1 cellular context compared by ENCODE assay signal in the genomic region with DNA sequence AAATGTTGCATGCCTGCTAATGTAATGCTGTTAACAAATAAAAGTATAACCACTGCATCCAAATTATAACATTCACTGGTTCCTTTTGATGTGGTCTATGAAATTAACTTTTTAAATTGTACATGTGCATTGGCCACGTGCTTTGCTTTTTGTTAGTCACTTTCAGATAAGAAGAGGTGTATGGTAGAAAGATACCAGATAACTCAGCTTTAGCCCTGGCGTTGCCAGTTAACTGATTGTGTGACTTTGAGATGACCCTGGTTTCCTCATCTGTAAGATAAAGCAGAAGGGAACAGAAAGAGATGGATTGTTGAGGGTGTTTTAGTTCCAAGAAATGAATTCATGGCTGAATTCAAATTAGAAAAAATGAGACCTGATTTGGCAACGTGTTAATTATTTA.
TF ChIP-seq lines count a peak whose summit lies in the region.

No MANE protein-coding gene starts in this region.

TF ChIP-seq in K562, 482 proteins besides CTCF, POLR2A, EP300 and RAD21 (continued from another document and continues in another):
- TF ChIP-seq, protein P1, sequence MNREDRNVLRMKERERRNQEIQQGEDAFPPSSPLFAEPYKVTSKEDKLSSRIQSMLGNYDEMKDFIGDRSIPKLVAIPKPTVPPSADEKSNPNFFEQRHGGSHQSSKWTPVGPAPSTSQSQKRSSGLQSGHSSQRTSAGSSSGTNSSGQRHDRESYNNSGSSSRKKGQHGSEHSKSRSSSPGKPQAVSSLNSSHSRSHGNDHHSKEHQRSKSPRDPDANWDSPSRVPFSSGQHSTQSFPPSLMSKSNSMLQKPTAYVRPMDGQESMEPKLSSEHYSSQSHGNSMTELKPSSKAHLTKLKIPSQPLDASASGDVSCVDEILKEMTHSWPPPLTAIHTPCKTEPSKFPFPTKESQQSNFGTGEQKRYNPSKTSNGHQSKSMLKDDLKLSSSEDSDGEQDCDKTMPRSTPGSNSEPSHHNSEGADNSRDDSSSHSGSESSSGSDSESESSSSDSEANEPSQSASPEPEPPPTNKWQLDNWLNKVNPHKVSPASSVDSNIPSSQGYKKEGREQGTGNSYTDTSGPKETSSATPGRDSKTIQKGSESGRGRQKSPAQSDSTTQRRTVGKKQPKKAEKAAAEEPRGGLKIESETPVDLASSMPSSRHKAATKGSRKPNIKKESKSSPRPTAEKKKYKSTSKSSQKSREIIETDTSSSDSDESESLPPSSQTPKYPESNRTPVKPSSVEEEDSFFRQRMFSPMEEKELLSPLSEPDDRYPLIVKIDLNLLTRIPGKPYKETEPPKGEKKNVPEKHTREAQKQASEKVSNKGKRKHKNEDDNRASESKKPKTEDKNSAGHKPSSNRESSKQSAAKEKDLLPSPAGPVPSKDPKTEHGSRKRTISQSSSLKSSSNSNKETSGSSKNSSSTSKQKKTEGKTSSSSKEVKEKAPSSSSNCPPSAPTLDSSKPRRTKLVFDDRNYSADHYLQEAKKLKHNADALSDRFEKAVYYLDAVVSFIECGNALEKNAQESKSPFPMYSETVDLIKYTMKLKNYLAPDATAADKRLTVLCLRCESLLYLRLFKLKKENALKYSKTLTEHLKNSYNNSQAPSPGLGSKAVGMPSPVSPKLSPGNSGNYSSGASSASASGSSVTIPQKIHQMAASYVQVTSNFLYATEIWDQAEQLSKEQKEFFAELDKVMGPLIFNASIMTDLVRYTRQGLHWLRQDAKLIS (CRISPR knock-in tag; IDR thresholded peaks at IDR 0.05) = no peak
- TF ChIP-seq NCOA4 (IDR thresholded peaks at IDR 0.05; ENCODE audit: partially characterized antibody) (no peak), RBM14 (IDR thresholded peaks at IDR 0.05; ENCODE audit: borderline replicate concordance, insufficient read depth, low read depth, low read length) (no peak), ZNF24 (IDR thresholded peaks at IDR 0.05) (no peak), ZNF165 (CRISPR knock-in tag; IDR thresholded peaks at IDR 0.05; ENCODE audit: borderline replicate concordance) (no peak), KLF13 (tag; IDR thresholded peaks at IDR 0.05; ENCODE audit: borderline replicate concordance, low read depth) (no peak), CTCFL (IDR thresholded peaks at IDR 0.05; ENCODE audit: borderline replicate concordance, insufficient read depth, low read depth, low read length, poor library complexity, severe bottlenecking) (no peak), MBD2 (IDR thresholded peaks at IDR 0.05; ENCODE audit: borderline replicate concordance, low read depth) (no peak), RCOR1 (IDR thresholded peaks at IDR 0.05; ENCODE audit: borderline replicate concordance in 1 of 2, low read depth in 2 of 2, low read length in 2 of 2) (peak in 1 of 2 experiments; percentile 92; a peak in 2 of 4 replicates), LARP7 (IDR thresholded peaks at IDR 0.05) (no peak), ZNF282 (CRISPR knock-in tag; IDR thresholded peaks at IDR 0.05) (no peak), ADNP (tag; IDR thresholded peaks at IDR 0.05) (no peak), FOXA1 (IDR thresholded peaks at IDR 0.05; ENCODE audit: borderline replicate concordance) (no peak), MCM3 (IDR thresholded peaks at IDR 0.05) (no peak), CREM (IDR thresholded peaks at IDR 0.05; ENCODE audit: low read depth) (peak; percentile 35; the same call in 1 of the 2 replicates), ZBTB7A (IDR thresholded peaks at IDR 0.05; ENCODE audit: borderline replicate concordance, control insufficient read depth, low read depth, low read length) (no peak), ZFP36 (IDR thresholded peaks at IDR 0.05; ENCODE audit: low read depth, low read length, partially characterized antibody) (no peak), ZNF592 (IDR thresholded peaks at IDR 0.05) (peak; percentile 80), TRIM28 (IDR thresholded peaks at IDR 0.05) (no peak), SRF (CRISPR knock-in tag; IDR thresholded peaks at IDR 0.05) (no peak), ZC3H4 (CRISPR knock-in tag; IDR thresholded peaks at IDR 0.05; ENCODE audit: borderline replicate concordance) (no peak), CREBBP (IDR thresholded peaks at IDR 0.05; ENCODE audit: low read depth, low read length) (no peak), GTF2E2 (tag; IDR thresholded peaks at IDR 0.05) (no peak), BCL6 (CRISPR knock-in tag; IDR thresholded peaks at IDR 0.05) (no peak), CC2D1A (IDR thresholded peaks at IDR 0.05) (peak; percentile 39; the same call in 1 of the 2 replicates), ZNF717 (CRISPR knock-in tag; IDR thresholded peaks at IDR 0.05) (no peak), RERE (CRISPR knock-in tag; IDR thresholded peaks at IDR 0.05; ENCODE audit: borderline replicate concordance) (no peak), ZNF766 (CRISPR knock-in tag; conservative IDR thresholded peaks at IDR 0.05) (no peak), ZEB2 (IDR thresholded peaks at IDR 0.05) (peak; percentile 86), NCOA2 (IDR thresholded peaks at IDR 0.05; ENCODE audit: partially characterized antibody in 2 of 2) (no peak)
- TF ChIP-seq, protein P2, sequence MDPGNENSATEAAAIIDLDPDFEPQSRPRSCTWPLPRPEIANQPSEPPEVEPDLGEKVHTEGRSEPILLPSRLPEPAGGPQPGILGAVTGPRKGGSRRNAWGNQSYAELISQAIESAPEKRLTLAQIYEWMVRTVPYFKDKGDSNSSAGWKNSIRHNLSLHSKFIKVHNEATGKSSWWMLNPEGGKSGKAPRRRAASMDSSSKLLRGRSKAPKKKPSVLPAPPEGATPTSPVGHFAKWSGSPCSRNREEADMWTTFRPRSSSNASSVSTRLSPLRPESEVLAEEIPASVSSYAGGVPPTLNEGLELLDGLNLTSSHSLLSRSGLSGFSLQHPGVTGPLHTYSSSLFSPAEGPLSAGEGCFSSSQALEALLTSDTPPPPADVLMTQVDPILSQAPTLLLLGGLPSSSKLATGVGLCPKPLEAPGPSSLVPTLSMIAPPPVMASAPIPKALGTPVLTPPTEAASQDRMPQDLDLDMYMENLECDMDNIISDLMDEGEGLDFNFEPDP (CRISPR knock-in tag; IDR thresholded peaks at IDR 0.05) = no peak
- TF ChIP-seq, protein P3, sequence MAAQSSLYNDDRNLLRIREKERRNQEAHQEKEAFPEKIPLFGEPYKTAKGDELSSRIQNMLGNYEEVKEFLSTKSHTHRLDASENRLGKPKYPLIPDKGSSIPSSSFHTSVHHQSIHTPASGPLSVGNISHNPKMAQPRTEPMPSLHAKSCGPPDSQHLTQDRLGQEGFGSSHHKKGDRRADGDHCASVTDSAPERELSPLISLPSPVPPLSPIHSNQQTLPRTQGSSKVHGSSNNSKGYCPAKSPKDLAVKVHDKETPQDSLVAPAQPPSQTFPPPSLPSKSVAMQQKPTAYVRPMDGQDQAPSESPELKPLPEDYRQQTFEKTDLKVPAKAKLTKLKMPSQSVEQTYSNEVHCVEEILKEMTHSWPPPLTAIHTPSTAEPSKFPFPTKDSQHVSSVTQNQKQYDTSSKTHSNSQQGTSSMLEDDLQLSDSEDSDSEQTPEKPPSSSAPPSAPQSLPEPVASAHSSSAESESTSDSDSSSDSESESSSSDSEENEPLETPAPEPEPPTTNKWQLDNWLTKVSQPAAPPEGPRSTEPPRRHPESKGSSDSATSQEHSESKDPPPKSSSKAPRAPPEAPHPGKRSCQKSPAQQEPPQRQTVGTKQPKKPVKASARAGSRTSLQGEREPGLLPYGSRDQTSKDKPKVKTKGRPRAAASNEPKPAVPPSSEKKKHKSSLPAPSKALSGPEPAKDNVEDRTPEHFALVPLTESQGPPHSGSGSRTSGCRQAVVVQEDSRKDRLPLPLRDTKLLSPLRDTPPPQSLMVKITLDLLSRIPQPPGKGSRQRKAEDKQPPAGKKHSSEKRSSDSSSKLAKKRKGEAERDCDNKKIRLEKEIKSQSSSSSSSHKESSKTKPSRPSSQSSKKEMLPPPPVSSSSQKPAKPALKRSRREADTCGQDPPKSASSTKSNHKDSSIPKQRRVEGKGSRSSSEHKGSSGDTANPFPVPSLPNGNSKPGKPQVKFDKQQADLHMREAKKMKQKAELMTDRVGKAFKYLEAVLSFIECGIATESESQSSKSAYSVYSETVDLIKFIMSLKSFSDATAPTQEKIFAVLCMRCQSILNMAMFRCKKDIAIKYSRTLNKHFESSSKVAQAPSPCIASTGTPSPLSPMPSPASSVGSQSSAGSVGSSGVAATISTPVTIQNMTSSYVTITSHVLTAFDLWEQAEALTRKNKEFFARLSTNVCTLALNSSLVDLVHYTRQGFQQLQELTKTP (IDR thresholded peaks at IDR 0.05; ENCODE audit: low read depth in 1 of 2, partially characterized antibody in 2 of 2) = no peak
- TF ChIP-seq, protein P4, sequence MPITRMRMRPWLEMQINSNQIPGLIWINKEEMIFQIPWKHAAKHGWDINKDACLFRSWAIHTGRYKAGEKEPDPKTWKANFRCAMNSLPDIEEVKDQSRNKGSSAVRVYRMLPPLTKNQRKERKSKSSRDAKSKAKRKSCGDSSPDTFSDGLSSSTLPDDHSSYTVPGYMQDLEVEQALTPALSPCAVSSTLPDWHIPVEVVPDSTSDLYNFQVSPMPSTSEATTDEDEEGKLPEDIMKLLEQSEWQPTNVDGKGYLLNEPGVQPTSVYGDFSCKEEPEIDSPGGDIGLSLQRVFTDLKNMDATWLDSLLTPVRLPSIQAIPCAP (CRISPR knock-in tag; IDR thresholded peaks at IDR 0.05; ENCODE audit: borderline replicate concordance) = no peak
